In the genomic region with DNA sequence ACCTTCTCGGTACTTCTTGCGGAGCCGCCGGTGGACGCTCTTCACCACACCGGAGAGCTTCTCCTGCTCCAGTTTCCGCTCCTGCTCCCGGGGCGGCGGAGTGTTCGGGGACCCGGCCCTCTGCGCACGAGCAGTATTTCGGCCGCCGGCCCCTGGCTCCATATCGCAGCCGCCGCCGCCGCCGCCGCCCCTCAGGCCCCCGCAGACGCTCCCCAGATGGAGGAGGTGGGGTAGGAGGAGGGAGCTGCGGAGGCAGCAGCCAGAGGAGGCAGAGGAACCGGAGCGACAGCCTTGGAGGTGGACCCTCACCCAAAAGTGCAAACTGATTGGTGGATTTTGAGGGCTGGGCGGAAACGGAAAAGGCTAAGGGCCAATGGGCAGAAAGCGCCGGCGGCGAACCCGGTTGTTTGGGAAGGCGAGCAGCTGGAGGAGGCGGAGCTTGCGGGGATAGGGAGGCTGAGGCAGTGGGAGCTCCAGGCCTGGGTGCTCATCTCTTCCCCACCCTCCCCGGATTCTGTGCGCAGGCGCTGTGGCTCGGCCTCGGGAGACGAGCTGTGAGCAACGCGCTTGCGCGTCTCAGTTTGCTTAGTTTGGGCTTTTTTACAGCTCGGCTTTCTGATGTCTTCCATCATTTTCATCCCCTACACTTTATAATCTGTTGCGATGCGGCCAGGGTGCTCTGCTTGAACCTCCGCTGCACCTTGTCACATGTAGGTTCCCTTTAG, we compare ENCODE assay signal across 1 cellular context.
TF ChIP-seq lines count a peak whose summit lies in the region.

No MANE protein-coding gene starts in this region.

TF ChIP-seq in IMR-90, 13 proteins besides CTCF, POLR2A, EP300 and RAD21 (continued from another document):
- TF ChIP-seq, protein P1, sequence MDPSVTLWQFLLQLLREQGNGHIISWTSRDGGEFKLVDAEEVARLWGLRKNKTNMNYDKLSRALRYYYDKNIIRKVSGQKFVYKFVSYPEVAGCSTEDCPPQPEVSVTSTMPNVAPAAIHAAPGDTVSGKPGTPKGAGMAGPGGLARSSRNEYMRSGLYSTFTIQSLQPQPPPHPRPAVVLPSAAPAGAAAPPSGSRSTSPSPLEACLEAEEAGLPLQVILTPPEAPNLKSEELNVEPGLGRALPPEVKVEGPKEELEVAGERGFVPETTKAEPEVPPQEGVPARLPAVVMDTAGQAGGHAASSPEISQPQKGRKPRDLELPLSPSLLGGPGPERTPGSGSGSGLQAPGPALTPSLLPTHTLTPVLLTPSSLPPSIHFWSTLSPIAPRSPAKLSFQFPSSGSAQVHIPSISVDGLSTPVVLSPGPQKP (IDR thresholded peaks at IDR 0.05; ENCODE audit: borderline replicate concordance, low read depth, low read length) = no peak
- TF ChIP-seq MAFK (IDR thresholded peaks at IDR 0.05; ENCODE audit: low read depth, low read length) = no peak
- peak; percentile 48; the same call in 1 of the 2 replicates for TF ChIP-seq FOS (IDR thresholded peaks at IDR 0.05; ENCODE audit: low read depth, low read length)
- no peak for TF ChIP-seq MXI1 (IDR thresholded peaks at IDR 0.05; ENCODE audit: borderline replicate concordance, low read depth, low read length)
